Comparison of ENCODE assay signal across 8 cellular contexts in the genomic region with DNA sequence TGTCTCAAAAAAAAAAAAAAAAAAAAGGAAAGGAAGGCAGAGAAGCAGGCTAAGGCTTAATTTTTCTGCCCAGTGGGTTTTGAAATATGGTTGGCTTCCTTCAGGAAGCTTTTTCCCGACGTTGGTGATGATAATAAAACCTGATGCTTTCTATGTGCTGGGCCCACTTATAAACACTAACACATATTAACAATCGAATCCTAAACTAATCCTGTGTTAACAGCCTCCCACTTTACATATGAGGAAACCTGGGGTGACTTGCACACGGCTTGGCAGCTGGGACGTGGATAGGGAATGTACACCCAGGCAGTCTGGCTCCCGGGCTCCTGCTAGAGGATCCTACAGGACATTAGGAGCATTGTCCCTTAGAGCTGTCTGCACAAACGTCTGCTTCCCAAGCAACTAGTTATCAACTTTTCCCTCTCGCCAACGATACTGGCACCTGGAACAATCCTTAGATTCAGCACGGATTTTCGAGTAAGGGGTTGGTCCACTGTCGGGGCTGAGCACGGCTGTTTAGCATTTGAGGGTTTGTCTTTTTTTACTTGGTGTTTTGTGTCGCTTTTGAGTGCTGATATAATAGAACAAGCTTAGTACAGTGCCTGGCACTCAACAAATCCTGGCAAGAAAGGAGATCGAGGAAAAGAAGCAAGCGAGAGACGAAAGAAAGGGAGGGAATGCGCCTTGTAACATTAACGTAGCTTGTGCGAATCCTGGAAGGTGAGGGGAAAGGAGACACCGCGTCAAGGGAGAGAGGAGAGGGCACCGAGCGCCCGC. TPM values are rescaled to one million over a fixed set of nuclear protein-coding genes. Genes with fewer than 3 reads are reported as not detected.
DNase-seq lines count a peak whose midpoint lies in the region; ATAC-seq and TF ChIP-seq lines count a peak whose summit lies in the region.

No MANE protein-coding gene starts in this region.

- H3K9me3 ChIP-seq in RWPE2 (ENCODE audit: severe bottlenecking) (no peaks in the 10 kb centered on the region), endocrine pancreas (ENCODE audit: control insufficient read depth, low read length) (no peaks in the 10 kb centered on the region), mucosa of descending colon (no peaks in the 10 kb centered on the region), uterus (no peaks in the 10 kb centered on the region)

- H3K27me3 ChIP-seq in RWPE2 (ENCODE audit: insufficient read depth, poor library complexity, severe bottlenecking) (no peaks in the 10 kb centered on the region), endocrine pancreas (ENCODE audit: control insufficient read depth, insufficient read depth, low read length) (no peaks in the 10 kb centered on the region), uterus (no peaks in the 10 kb centered on the region)

- DNase-seq in GM03348 (ENCODE audit: low spot score) (peak; percentile 60), HuH-7.5 (ENCODE audit: low spot score) (peak; percentile 82), RWPE2 (ENCODE audit: low spot score) (no peak), mucosa of descending colon (peak; percentile 63 to 67 (median 63)), uterus (peak; percentile 29 to 46), GOT3 (lab: John Stamatoyannopoulos, UW) (no peak)

- no peak for TF ChIP-seq POLR2A in uterus (IDR thresholded peaks at IDR 0.05)

- H3K36me3 ChIP-seq in RWPE2 (ENCODE audit: low read depth) (no peaks in the 10 kb centered on the region), endocrine pancreas (ENCODE audit: control insufficient read depth, insufficient read depth, low read length) (no peaks in the 10 kb centered on the region), mucosa of descending colon (ENCODE audit: low read depth) (no peaks in the 10 kb centered on the region), uterus (no peaks in the 10 kb centered on the region)

- H3K4me1 ChIP-seq in RWPE2 (ENCODE audit: insufficient read depth, poor library complexity, severe bottlenecking) (no peaks in the 10 kb centered on the region), endocrine pancreas (ENCODE audit: control insufficient read depth, insufficient read depth, low read length) (peaks cover 8% of the 10 kb centered on the region), mucosa of descending colon (ENCODE audit: low read depth) (peaks cover 3% of the 10 kb centered on the region), uterus (no peaks in the 10 kb centered on the region)

- TF ChIP-seq CTCF in RWPE2 (IDR thresholded peaks at IDR 0.05; ENCODE audit: poor library complexity, severe bottlenecking) (no peak), mucosa of descending colon (IDR thresholded peaks at IDR 0.05) (no peak), uterus (IDR thresholded peaks at IDR 0.05) (peak in 1 of 4 experiments; percentile 17)

- intact Hi-C loops in mucosa of descending colon (cut with DNase I, micrococcal nuclease) (no loop called here), uterus (cut with DNase I; ENCODE audit: low total_unique reads) (no loop called here)

- H3K4me3 ChIP-seq in RWPE2 (ENCODE audit: severe bottlenecking) (peak overlapping the region; percentile 71), endocrine pancreas (ENCODE audit: control insufficient read depth, insufficient read depth, low read length) (peak overlapping the region; percentile 64), mucosa of descending colon (peak overlapping the region; percentile 67), uterus (peak overlapping the region; percentile 35 to 84)

- H3K27ac ChIP-seq in RWPE2 (ENCODE audit: poor library complexity, severe bottlenecking): no peak overlapping the region
- peak overlapping the region; percentile 62 to 70 for H3K27ac ChIP-seq in uterus

- peak; percentile 20 for ATAC-seq in GM21737 (IDR thresholded peaks at IDR 0.05; ENCODE audit: unreplicated experiment)
- ATAC-seq in RWPE2 (ENCODE audit: low read depth): peak; percentile 37
- peak; percentile 72 for ATAC-seq in mucosa of descending colon

- H3K9ac ChIP-seq in endocrine pancreas (ENCODE audit: control insufficient read depth, insufficient read depth, low read length): peak overlapping the region; percentile 8

RNA-seq across cellular contexts. Expression of gene KIZ, which starts 0.6 kb away (rescaled TPM):
- total RNA-seq in mucosa of descending colon (100 to 1,000 TPM in 1 of 3 donors, 10 to 100 TPM in 1, 1 to 10 TPM in 1; 9.4 to 114 (median 14.2) TPM), uterus (10 to 100 TPM; 23.2 to 58.7 (median 28.3) TPM)

RNA-seq across cellular contexts. Expression of gene LINC00237, which starts 19.1 kb away (rescaled TPM):
- total RNA-seq in mucosa of descending colon: not detected
- not detected for total RNA-seq in uterus

Comparison
In these comparisons a context has a peak if more than half of its experiments do, and no peak if none do; other contexts are left out.
1. DNase-seq: peak in GM03348 (single experiment), HuH-7.5 (single experiment), mucosa of descending colon (3 of 3) and uterus (2 of 2); none in RWPE2 (single experiment) and GOT3 (single experiment).
2. ATAC-seq: peak in every context shown above with its lines; median percentile 72 in mucosa of descending colon; 37 in RWPE2; 20 in GM21737.
3. Peak in every context shown above with its lines, with median percentiles within 50 percentile points of each other: H3K4me3 ChIP-seq.